In genomic region chr11:1863352-1864215, GRCh38 we compare ENCODE assay signal across 1 cellular context.
TF ChIP-seq lines count a peak whose summit lies in the region.

No MANE protein-coding gene starts in this region.

TF ChIP-seq in H1, 55 proteins besides CTCF, POLR2A, EP300 and RAD21:
- TF ChIP-seq JUND (IDR thresholded peaks at IDR 0.05; ENCODE audit: low read length) (peak; percentile 85), CTBP2 (IDR thresholded peaks at IDR 0.05; ENCODE audit: borderline replicate concordance, insufficient read depth, insufficient read length, low read length) (peak; percentile 57), TEAD4 (IDR thresholded peaks at IDR 0.05; ENCODE audit: low read depth, low read length) (no peak), TAF1 (IDR thresholded peaks at IDR 0.05; ENCODE audit: low read depth, low read length) (no peak), YY1 (IDR thresholded peaks at IDR 0.05; ENCODE audit: low read depth, low read length) (peak; percentile 61; the same call in 1 of the 2 replicates), SRF (IDR thresholded peaks at IDR 0.05; ENCODE audit: low read depth, low read length) (no peak), USF2 (IDR thresholded peaks at IDR 0.05; ENCODE audit: low read length) (no peak), MAX (IDR thresholded peaks at IDR 0.05) (peak; percentile 62), JUN (IDR thresholded peaks at IDR 0.05; ENCODE audit: low read depth, low read length) (0 out of 2 replicates have a peak, but pooled peaks have one; percentile 23)
- TF ChIP-seq, protein P1, sequence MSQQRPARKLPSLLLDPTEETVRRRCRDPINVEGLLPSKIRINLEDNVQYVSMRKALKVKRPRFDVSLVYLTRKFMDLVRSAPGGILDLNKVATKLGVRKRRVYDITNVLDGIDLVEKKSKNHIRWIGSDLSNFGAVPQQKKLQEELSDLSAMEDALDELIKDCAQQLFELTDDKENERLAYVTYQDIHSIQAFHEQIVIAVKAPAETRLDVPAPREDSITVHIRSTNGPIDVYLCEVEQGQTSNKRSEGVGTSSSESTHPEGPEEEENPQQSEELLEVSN (IDR thresholded peaks at IDR 0.05), result peak; percentile 50; the same call in 1 of the 2 replicates
